ENCODE assay signal across 1 cellular context in the genomic region with DNA sequence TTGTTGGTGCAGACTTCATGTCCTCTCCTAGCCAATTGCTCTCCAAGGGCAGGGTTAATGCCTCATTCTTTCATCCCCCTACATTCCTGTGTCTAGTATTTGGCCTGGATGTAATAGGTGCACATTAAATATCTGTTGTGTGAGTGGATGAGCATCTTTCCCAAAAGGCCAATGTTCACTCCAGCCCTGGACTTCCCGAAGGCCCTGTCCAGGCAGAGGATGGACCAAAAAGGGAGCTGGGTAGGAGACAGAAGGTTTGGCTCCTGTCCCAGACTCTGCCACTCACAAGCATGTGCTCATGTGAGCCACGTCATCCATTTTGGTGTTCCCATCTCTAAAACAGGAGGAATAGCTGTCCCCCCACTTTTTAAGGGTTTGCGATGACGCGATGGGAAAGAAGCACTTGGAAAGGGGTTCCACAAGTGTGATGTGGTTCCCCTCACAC.
TF ChIP-seq lines count a peak whose summit lies in the region.

No MANE protein-coding gene starts in this region.

TF ChIP-seq in IMR-90, 13 proteins besides CTCF, POLR2A, EP300 and RAD21:
- TF ChIP-seq, protein P1, sequence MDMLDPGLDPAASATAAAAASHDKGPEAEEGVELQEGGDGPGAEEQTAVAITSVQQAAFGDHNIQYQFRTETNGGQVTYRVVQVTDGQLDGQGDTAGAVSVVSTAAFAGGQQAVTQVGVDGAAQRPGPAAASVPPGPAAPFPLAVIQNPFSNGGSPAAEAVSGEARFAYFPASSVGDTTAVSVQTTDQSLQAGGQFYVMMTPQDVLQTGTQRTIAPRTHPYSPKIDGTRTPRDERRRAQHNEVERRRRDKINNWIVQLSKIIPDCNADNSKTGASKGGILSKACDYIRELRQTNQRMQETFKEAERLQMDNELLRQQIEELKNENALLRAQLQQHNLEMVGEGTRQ (IDR thresholded peaks at IDR 0.05; ENCODE audit: low read depth, low read length) = no peak
- TF ChIP-seq CHD1 (IDR thresholded peaks at IDR 0.05; ENCODE audit: low read depth, low read length) = no peak
- TF ChIP-seq CEBPB (IDR thresholded peaks at IDR 0.05; ENCODE audit: low read depth, low read length) = no peak
- 0 out of 2 replicates have a peak, but pooled peaks have one; percentile 5 for TF ChIP-seq BHLHE40 (IDR thresholded peaks at IDR 0.05; ENCODE audit: low read depth, low read length)
TF ChIP-seq in IMR-90: peak in this region for 1.
